Comparison of ENCODE assay signal across 21 cellular contexts in the genomic region with DNA sequence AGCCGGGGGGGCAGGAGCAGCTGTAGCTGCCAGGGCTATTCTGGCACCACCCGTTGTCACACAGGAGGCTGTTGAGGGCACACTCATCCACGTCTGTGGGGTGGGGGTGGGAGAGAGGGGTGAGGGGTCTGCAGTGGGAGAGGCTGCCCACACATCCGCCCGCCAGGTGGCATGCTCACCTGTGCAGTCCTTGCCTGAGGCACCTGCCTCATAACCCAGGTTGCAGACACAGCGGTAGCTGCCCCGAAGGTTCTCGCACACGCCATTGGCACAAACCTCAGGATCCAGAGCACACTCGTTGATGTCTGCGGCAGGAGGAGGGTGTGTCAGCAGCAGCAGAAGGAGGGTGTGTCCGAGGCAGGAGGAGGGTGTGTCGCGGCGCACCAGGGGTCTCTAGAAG. TPM values are rescaled to one million over a fixed set of nuclear protein-coding genes. Genes with fewer than 3 reads are reported as not detected.
DNase-seq lines count a peak whose midpoint lies in the region; ATAC-seq, FAIRE-seq and TF ChIP-seq lines count a peak whose summit lies in the region.
"Had no signal": no experiment of that assay in that cellular context is flagged by ENCODE, and none has a peak within 500 bp of the region (broad histone marks: within the 10 kb centered on the region; RNA-seq: fewer than 3 reads in every experiment).

No MANE protein-coding gene starts in this region.

- no peaks in the 10 kb centered on the region for H3K9me3 ChIP-seq in pancreas
- no peaks in the 10 kb centered on the region for H3K9me3 ChIP-seq in Caco-2
- no peaks in the 10 kb centered on the region for H3K9me3 ChIP-seq in gastroesophageal sphincter
- H3K9me3 ChIP-seq: BE2C had no signal

- no peaks in the 10 kb centered on the region for H3K4me1 Mint-ChIP-seq in Caco-2 (ENCODE audit: low read depth, unreplicated experiment)
- H3K4me1 Mint-ChIP-seq: IgD-negative memory B cell had no signal

- POLR2A ChIA-PET in Caco-2 (lab: Charles Lee): interaction anchor here (0.6 kb wide), 1 partner anchor 101 kb away, joined by 3 read pairs; no protein-coding TSS in a partner anchor

- TF ChIP-seq CTCF in 22Rv1 (IDR thresholded peaks at IDR 0.05) (peak; percentile 33), pancreas (IDR thresholded peaks at IDR 0.05) (no peak), Caco-2 (IDR thresholded peaks at IDR 0.05; ENCODE audit: insufficient read depth in 1 of 2, low read depth in 1 of 2, low read length in 1 of 2, severe bottlenecking in 1 of 2, unreplicated experiment in 1 of 2) (no peak), gastroesophageal sphincter (IDR thresholded peaks at IDR 0.05) (no peak)

- H3K4me3 Mint-ChIP-seq in Caco-2 (ENCODE audit: unreplicated experiment): no peak overlapping the region
- H3K4me3 Mint-ChIP-seq: IgD-negative memory B cell had no signal

- no peaks in the 10 kb centered on the region for H3K9me3 Mint-ChIP-seq in Caco-2 (ENCODE audit: unreplicated experiment)
- H3K9me3 Mint-ChIP-seq: IgD-negative memory B cell had no signal

- H3K36me3 ChIP-seq in H7 (replicated peaks; ENCODE audit: control insufficient read depth, insufficient read depth, low read length): peaks cover 13% of the 10 kb centered on the region
- H3K36me3 ChIP-seq in pancreas: no peaks in the 10 kb centered on the region
- no peaks in the 10 kb centered on the region; the same call in 1 of the 2 replicates for H3K36me3 ChIP-seq in Caco-2 (ENCODE audit: control insufficient read depth, insufficient read depth, low read length)
- no peaks in the 10 kb centered on the region for H3K36me3 ChIP-seq in gastroesophageal sphincter
- H3K36me3 ChIP-seq: BE2C had no signal

- H3K4me3 ChIP-seq in H7 (ENCODE audit: insufficient read depth, low read depth, low read length) (no peak overlapping the region), pancreas (no peak overlapping the region), Caco-2 (ENCODE audit: low read depth, low read length) (no peak overlapping the region), gastroesophageal sphincter (no peak overlapping the region)
- H3K4me3 ChIP-seq: GM12878 had no signal

- TF ChIP-seq EP300 in gastroesophageal sphincter (IDR thresholded peaks at IDR 0.05): no peak

- no peaks in the 10 kb centered on the region for H3K27me3 Mint-ChIP-seq in Caco-2 (ENCODE audit: insufficient read depth, unreplicated experiment)

- WGBS in pancreas, 2 donors: 69 to 78% methylated on average over 15 of the region's 15 CpGs
- 80% methylated on average over 1 of the region's 15 CpGs; no CpG with 5 or more reads in 1 of the 2 donors for WGBS in gastroesophageal sphincter (ENCODE audit: low coverage in 1 of 2), 2 donors

- H3K27me3 ChIP-seq in H7 (ENCODE audit: control insufficient read depth, insufficient read depth, low read length) (no peaks in the 10 kb centered on the region), pancreas (no peaks in the 10 kb centered on the region), Caco-2 (replicated peaks; ENCODE audit: control insufficient read depth, insufficient read depth, low read length) (no peaks in the 10 kb centered on the region), gastroesophageal sphincter (peaks cover 59% of the 10 kb centered on the region)

- H3K27ac ChIP-seq in 22Rv1: no peak overlapping the region
- no peak overlapping the region for H3K27ac ChIP-seq in pancreas
- H3K27ac ChIP-seq in gastroesophageal sphincter: no peak overlapping the region

- CTCF ChIA-PET in Caco-2 (lab: Charles Lee): no interaction called here

- DNase-seq in H7: peak; percentile 54
- DNase-seq in RPMI8226: peak; percentile 55
- no peak for DNase-seq in left colon
- no peak for DNase-seq in pancreas
- no peak for DNase-seq in Caco-2
- DNase-seq: BE2C, DND-41, HCEC 1CT, NCI-H1417, NCI-H1694 treated with DMSO at 0.1 percent for 48 hours, NCI-H2081 treated with DMSO at 0.1 percent for 48 hours, NCI-H774, SHP77, SW 1271, T-helper 2 cell had no signal

- ATAC-seq in left colon (peak; percentile 30), pancreas (no peak), gastroesophageal sphincter (no peak)
- ATAC-seq: GM12878 had no signal

- H3K4me1 ChIP-seq in pancreas: no peaks in the 10 kb centered on the region
- no peaks in the 10 kb centered on the region for H3K4me1 ChIP-seq in Caco-2
- H3K4me1 ChIP-seq in gastroesophageal sphincter: no peaks in the 10 kb centered on the region
- H3K4me1 ChIP-seq: BE2C had no signal

- BruUV-seq in Caco-2 (replicated peaks; lab: Mats Ljungman, UMichigan): no TSS peak

- peaks cover 13% of the 10 kb centered on the region for H3K36me3 Mint-ChIP-seq in Caco-2 (ENCODE audit: insufficient read depth, unreplicated experiment)
- H3K36me3 Mint-ChIP-seq: IgD-negative memory B cell had no signal

- intact Hi-C loops in left colon (cut with DNase I, micrococcal nuclease) (no loop called here), pancreas (cut with DNase I) (no loop called here), Caco-2 (cut with micrococcal nuclease; ENCODE audit: unreplicated experiment) (no loop called here)

- FAIRE-seq in pancreas (lab: Jason Lieb, UNC): no peak
- FAIRE-seq: GM12878 had no signal

- no peak for TF ChIP-seq POLR2A in gastroesophageal sphincter (IDR thresholded peaks at IDR 0.05)

- no peak overlapping the region for H3K27ac Mint-ChIP-seq in Caco-2 (ENCODE audit: unreplicated experiment)
- H3K27ac Mint-ChIP-seq: IgD-negative memory B cell had no signal

RNA-seq across cellular contexts. Expression of a gene that starts 20.3 kb away (rescaled TPM):
- 13.7 and 15.9 TPM in 2 replicates for total RNA-seq in H7 (2014; rRNA removed; shearing (Covaris generic))
- not detected for total RNA-seq in left colon
- total RNA-seq in pancreas: under 1 TPM in 4 of 6 donors, not detected in 2; under 0.01 to 0.20 (median 0.06) TPM
- under 1 TPM; 0.02 to 0.04 TPM for polyA plus RNA-seq in pancreas
- total RNA-seq in Caco-2 (2022): 15.0 and 16.4 TPM in 2 replicates
- under 1 TPM in 1 of 4 donors, not detected in 3; 0.02 TPM for total RNA-seq in gastroesophageal sphincter
- total RNA-seq: MCF 10A, OCI-LY7 had no signal
- polyA plus RNA-seq: GM12878, IgD-negative memory B cell had no signal

Comparison
In these comparisons a context has a peak if more than half of its experiments do, and no peak if none do; other contexts are left out.
1. DNase-seq: peak in H7 (single experiment) and RPMI8226 (single experiment); none in left colon (0 of 2), pancreas (0 of 6) and Caco-2 (0 of 2).
2. RNA of a gene that starts 20.3 kb away (total RNA-seq): 15.0 to 16.4 TPM in Caco-2 and 13.7 to 15.9 TPM in H7; under 0.01 to 0.20 TPM in pancreas, not detected in left colon and 0.02 TPM in gastroesophageal sphincter; every median in the first group is over 10 times any median in the second.